Comparison of ENCODE assay signal across 1 cellular context in the genomic region with DNA sequence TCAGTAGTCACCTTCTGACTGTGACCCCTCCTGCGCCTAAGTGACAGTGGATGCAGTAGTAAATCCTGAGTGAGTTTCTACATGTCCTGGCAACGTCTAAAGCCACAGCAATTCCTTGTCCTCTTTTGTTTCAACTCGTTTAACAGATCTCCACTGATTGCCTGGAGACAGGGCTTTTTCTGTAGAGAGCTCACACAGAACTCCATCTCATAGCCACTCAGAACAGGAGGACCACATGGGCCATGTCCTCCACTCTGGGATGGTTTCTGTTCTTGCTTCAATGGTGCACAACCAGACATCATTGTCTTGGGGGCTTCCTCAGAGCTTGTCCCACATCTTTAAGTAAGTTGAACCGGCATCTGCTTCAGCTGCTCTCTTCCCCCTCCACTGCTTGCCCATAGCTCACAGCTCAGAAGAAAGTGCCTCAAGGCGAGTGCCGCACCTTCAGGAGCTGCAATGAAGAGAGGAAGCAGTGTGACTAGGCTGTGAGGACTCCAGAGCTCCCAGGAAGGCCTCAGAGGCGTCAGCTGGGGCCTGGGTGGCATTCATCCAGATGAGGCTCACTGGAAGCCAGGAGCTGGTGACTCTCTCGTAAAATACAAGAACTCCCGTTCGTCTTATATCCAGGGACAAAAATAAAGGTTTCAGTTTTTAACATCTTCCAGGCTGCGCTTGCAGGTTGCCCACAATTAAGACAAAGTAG.
TF ChIP-seq lines count a peak whose summit lies in the region.

No MANE protein-coding gene starts in this region.

TF ChIP-seq in HepG2, 621 proteins besides CTCF, POLR2A, EP300 and RAD21 (continued from another document):
- TF ChIP-seq, protein P1, sequence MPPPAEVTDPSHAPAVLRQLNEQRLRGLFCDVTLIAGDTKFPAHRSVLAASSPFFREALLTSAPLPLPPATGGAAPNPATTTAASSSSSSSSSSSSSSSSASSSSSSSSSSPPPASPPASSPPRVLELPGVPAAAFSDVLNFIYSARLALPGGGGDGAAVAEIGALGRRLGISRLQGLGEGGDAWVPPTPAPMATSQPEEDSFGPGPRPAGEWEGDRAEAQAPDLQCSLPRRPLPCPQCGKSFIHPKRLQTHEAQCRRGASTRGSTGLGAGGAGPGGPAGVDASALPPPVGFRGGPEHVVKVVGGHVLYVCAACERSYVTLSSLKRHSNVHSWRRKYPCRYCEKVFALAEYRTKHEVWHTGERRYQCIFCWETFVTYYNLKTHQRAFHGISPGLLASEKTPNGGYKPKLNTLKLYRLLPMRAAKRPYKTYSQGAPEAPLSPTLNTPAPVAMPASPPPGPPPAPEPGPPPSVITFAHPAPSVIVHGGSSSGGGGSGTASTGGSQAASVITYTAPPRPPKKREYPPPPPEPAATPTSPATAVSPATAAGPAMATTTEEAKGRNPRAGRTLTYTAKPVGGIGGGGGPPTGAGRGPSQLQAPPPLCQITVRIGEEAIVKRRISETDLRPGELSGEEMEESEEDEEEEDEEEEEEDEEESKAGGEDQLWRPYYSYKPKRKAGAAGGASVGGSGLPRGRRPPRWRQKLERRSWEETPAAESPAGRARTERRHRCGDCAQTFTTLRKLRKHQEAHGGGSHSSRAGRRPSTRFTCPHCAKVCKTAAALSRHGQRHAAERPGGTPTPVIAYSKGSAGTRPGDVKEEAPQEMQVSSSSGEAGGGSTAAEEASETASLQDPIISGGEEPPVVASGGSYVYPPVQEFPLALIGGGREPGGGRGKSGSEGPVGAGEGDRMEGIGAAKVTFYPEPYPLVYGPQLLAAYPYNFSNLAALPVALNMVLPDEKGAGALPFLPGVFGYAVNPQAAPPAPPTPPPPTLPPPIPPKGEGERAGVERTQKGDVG (CRISPR knock-in tag; IDR thresholded peaks at IDR 0.05; ENCODE audit: borderline replicate concordance), result no peak
